ENCODE assay signal across 1 cellular context in the genomic region with DNA sequence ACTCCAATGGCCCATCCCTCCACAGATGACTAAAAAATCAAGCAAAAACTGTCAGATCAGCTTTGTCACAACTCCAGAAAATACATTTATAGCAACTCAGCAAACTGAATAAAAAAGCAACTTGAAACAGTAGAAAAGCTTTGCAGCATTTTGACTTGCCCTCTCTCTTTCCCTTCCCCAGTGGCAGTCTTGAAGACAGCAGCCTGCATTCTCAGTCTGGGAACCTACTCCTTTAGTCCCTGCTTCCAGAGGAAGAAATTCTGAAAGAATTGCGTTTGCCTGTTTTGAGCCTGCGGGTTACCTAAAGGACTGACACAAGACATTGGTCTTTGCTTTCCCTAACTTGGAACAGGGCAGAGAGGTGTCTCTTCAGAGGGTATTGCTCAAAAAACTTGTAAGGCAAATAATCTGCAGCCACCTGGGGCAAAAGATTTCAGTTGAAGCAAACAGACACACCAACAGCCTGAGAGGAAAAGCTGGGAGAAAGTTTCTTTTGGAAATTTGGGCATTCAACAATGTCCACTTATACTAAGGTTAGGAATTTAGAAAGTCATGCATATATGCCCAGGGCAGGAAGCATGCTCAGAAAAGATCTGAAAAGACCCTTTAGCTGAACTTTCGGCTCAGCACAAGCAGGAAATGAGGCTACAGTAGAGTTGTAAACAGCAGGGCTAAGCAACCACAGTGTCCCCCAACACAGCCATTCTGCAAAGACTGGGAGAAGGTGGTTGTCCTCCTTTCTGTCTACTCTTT.
A peak's percentile ranks its signal among the peaks of the same experiment; 100 is the strongest.
TF ChIP-seq lines count a peak whose summit lies in the region.

No MANE protein-coding gene starts in this region.

TF ChIP-seq in HepG2, 621 proteins besides CTCF, POLR2A, EP300 and RAD21:
- TF ChIP-seq MAFF (IDR thresholded peaks at IDR 0.05; ENCODE audit: low read depth, low read length) (peak; percentile 34; the same call in 1 of the 2 replicates), ARNT (IDR thresholded peaks at IDR 0.05) (no peak), MAFK (conservative IDR thresholded peaks at IDR 0.05 in 1 of 2, IDR thresholded peaks at IDR 0.05 in 1 of 2; ENCODE audit: low read length in 2 of 2) (peak; percentile 25 to 27; a peak in 2 of 4 replicates), HDAC2 (CRISPR knock-in tag; IDR thresholded peaks at IDR 0.05) (0 out of 2 replicates have a peak, but pooled peaks have one; percentile 8), PRMT3 (CRISPR knock-in tag; IDR thresholded peaks at IDR 0.05; ENCODE audit: borderline replicate concordance, low read depth) (no peak), TCF7 (IDR thresholded peaks at IDR 0.05; ENCODE audit: low read depth) (no peak), ZNF598 (CRISPR knock-in tag; IDR thresholded peaks at IDR 0.05; ENCODE audit: borderline replicate concordance) (no peak), GATAD2A (CRISPR knock-in tag; IDR thresholded peaks at IDR 0.05) (no peak)
- TF ChIP-seq, protein P1, sequence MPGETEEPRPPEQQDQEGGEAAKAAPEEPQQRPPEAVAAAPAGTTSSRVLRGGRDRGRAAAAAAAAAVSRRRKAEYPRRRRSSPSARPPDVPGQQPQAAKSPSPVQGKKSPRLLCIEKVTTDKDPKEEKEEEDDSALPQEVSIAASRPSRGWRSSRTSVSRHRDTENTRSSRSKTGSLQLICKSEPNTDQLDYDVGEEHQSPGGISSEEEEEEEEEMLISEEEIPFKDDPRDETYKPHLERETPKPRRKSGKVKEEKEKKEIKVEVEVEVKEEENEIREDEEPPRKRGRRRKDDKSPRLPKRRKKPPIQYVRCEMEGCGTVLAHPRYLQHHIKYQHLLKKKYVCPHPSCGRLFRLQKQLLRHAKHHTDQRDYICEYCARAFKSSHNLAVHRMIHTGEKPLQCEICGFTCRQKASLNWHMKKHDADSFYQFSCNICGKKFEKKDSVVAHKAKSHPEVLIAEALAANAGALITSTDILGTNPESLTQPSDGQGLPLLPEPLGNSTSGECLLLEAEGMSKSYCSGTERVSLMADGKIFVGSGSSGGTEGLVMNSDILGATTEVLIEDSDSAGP (CRISPR knock-in tag; IDR thresholded peaks at IDR 0.05; ENCODE audit: borderline replicate concordance), result no peak
- TF ChIP-seq, protein P2, sequence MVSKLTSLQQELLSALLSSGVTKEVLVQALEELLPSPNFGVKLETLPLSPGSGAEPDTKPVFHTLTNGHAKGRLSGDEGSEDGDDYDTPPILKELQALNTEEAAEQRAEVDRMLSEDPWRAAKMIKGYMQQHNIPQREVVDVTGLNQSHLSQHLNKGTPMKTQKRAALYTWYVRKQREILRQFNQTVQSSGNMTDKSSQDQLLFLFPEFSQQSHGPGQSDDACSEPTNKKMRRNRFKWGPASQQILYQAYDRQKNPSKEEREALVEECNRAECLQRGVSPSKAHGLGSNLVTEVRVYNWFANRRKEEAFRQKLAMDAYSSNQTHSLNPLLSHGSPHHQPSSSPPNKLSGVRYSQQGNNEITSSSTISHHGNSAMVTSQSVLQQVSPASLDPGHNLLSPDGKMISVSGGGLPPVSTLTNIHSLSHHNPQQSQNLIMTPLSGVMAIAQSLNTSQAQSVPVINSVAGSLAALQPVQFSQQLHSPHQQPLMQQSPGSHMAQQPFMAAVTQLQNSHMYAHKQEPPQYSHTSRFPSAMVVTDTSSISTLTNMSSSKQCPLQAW (CRISPR knock-in tag; IDR thresholded peaks at IDR 0.05), result peak; percentile 48; the same call in 1 of the 2 replicates
- TF ChIP-seq, protein P3, sequence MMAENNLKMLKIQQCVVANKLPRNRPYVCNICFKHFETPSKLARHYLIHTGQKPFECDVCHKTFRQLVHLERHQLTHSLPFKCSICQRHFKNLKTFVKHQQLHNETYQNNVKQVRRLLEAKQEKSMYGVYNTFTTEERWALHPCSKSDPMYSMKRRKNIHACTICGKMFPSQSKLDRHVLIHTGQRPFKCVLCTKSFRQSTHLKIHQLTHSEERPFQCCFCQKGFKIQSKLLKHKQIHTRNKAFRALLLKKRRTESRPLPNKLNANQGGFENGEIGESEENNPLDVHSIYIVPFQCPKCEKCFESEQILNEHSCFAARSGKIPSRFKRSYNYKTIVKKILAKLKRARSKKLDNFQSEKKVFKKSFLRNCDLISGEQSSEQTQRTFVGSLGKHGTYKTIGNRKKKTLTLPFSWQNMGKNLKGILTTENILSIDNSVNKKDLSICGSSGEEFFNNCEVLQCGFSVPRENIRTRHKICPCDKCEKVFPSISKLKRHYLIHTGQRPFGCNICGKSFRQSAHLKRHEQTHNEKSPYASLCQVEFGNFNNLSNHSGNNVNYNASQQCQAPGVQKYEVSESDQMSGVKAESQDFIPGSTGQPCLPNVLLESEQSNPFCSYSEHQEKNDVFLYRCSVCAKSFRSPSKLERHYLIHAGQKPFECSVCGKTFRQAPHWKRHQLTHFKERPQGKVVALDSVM (CRISPR knock-in tag; IDR thresholded peaks at IDR 0.05), result peak; percentile 7; the same call in 1 of the 2 replicates
